ENCODE assay signal across 3 cellular contexts in the genomic region with DNA sequence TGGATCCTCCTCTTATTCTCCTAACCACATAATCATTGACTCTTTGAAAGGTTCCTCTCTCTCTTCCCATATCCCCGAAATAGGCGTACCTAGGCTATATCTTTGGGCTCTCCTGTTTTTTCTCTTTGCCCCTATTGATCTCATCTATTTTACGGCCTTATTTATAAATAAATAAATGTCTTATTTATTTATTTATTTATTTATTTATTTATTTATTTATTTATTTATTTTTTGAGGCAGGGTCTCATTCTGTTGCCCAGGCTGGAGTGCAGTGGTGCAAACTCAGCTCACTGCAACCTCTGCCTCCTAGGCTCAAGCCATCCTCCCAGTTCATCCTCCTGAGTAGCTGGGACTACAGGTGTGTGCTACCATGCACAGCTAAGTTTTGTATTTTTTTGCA. TPM values are rescaled to one million over a fixed set of nuclear protein-coding genes. Genes with fewer than 3 reads are reported as not detected.
"Had no signal": no experiment of that assay in that cellular context is flagged by ENCODE, and none has a peak within 500 bp of the region (broad histone marks: within the 10 kb centered on the region; RNA-seq: fewer than 3 reads in every experiment).

No MANE protein-coding gene starts in this region.

RNA-seq across cellular contexts. Expression of gene LRRC36, which starts 25.8 kb away (rescaled TPM):
- total RNA-seq: LHCN-M2, MCF 10A, NCI-H460 had no signal

RNA-seq across cellular contexts. Expression of gene KCTD19, which starts 25.9 kb away (rescaled TPM):
- total RNA-seq: LHCN-M2, MCF 10A, NCI-H460 had no signal

RNA-seq across cellular contexts. Expression of gene TPPP3, which starts 40.8 kb away (rescaled TPM):
- total RNA-seq: MCF 10A had no signal
